ENCODE assay signal across 1 cellular context in the genomic region with DNA sequence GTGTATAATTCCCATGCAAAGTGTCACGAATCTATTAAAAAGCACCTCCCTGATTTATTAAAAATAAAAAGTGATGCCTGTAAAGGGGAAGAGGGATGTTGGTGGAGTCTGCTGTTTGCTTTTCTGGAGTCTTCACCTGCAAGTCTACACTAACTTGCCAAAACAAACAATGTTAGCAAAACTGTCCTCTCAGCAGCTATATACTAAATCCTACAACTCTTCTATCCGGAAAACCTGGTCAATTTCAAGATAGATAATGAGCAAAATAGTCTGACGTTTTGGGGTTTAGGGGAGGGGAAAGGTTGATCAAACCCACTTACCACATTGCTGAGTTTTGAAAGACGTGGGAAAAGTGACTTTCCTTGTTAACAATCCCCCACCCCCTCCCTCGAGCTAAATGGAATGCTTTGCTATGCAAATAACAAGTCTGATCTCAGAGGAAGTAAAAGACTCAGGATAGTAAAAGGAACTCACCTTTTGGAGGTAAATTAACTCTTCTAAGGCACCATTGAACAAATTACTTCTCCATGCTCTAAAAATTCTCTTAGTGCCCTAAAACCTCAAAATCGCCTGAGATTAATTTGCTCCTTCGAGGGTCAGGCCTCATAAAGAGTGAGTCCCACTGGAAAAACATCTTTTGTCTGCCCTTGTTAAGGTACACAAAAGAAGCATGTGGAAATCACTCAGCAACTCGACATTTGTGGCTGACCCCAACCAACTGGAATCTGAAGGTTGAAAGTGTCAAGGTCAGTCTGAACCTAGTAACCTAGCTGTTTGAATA.
A peak's percentile ranks its signal among the peaks of the same experiment; 100 is the strongest.
TF ChIP-seq lines count a peak whose summit lies in the region.

No MANE protein-coding gene starts in this region.

TF ChIP-seq in HepG2, 621 proteins besides CTCF, POLR2A, EP300 and RAD21 (continued from another document and continues in another):
- TF ChIP-seq, protein P1, sequence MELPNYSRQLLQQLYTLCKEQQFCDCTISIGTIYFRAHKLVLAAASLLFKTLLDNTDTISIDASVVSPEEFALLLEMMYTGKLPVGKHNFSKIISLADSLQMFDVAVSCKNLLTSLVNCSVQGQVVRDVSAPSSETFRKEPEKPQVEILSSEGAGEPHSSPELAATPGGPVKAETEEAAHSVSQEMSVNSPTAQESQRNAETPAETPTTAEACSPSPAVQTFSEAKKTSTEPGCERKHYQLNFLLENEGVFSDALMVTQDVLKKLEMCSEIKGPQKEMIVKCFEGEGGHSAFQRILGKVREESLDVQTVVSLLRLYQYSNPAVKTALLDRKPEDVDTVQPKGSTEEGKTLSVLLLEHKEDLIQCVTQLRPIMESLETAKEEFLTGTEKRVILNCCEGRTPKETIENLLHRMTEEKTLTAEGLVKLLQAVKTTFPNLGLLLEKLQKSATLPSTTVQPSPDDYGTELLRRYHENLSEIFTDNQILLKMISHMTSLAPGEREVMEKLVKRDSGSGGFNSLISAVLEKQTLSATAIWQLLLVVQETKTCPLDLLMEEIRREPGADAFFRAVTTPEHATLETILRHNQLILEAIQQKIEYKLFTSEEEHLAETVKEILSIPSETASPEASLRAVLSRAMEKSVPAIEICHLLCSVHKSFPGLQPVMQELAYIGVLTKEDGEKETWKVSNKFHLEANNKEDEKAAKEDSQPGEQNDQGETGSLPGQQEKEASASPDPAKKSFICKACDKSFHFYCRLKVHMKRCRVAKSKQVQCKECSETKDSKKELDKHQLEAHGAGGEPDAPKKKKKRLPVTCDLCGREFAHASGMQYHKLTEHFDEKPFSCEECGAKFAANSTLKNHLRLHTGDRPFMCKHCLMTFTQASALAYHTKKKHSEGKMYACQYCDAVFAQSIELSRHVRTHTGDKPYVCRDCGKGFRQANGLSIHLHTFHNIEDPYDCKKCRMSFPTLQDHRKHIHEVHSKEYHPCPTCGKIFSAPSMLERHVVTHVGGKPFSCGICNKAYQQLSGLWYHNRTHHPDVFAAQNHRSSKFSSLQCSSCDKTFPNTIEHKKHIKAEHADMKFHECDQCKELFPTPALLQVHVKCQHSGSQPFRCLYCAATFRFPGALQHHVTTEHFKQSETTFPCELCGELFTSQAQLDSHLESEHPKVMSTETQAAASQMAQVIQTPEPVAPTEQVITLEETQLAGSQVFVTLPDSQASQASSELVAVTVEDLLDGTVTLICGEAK (IDR thresholded peaks at IDR 0.05) = no peak
- TF ChIP-seq, protein P1 (CRISPR knock-in tag; IDR thresholded peaks at IDR 0.05) = no peak
- no peak for TF ChIP-seq ONECUT2 (CRISPR knock-in tag; IDR thresholded peaks at IDR 0.05)
- TF ChIP-seq PHF8 (CRISPR knock-in tag; IDR thresholded peaks at IDR 0.05) = no peak
- TF ChIP-seq, protein P2, sequence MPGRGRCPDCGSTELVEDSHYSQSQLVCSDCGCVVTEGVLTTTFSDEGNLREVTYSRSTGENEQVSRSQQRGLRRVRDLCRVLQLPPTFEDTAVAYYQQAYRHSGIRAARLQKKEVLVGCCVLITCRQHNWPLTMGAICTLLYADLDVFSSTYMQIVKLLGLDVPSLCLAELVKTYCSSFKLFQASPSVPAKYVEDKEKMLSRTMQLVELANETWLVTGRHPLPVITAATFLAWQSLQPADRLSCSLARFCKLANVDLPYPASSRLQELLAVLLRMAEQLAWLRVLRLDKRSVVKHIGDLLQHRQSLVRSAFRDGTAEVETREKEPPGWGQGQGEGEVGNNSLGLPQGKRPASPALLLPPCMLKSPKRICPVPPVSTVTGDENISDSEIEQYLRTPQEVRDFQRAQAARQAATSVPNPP (CRISPR knock-in tag; IDR thresholded peaks at IDR 0.05) = no peak
- TF ChIP-seq ZNF790 (CRISPR knock-in tag; IDR thresholded peaks at IDR 0.05; ENCODE audit: borderline replicate concordance) = no peak
- no peak for TF ChIP-seq CBX5 (CRISPR knock-in tag; IDR thresholded peaks at IDR 0.05; ENCODE audit: borderline replicate concordance)
- TF ChIP-seq TBX2 (CRISPR knock-in tag; IDR thresholded peaks at IDR 0.05; ENCODE audit: borderline replicate concordance) = peak; percentile 81
- TF ChIP-seq, protein P3, sequence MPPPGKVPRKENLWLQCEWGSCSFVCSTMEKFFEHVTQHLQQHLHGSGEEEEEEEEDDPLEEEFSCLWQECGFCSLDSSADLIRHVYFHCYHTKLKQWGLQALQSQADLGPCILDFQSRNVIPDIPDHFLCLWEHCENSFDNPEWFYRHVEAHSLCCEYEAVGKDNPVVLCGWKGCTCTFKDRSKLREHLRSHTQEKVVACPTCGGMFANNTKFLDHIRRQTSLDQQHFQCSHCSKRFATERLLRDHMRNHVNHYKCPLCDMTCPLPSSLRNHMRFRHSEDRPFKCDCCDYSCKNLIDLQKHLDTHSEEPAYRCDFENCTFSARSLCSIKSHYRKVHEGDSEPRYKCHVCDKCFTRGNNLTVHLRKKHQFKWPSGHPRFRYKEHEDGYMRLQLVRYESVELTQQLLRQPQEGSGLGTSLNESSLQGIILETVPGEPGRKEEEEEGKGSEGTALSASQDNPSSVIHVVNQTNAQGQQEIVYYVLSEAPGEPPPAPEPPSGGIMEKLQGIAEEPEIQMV (CRISPR knock-in tag; IDR thresholded peaks at IDR 0.05; ENCODE audit: low read depth) = no peak
- TF ChIP-seq JUND (CRISPR knock-in tag; IDR thresholded peaks at IDR 0.05) = no peak
- no peak; the same call in 1 of the 2 replicates for TF ChIP-seq ETV5 (CRISPR knock-in tag; IDR thresholded peaks at IDR 0.05; ENCODE audit: borderline replicate concordance)
- TF ChIP-seq, protein P4, sequence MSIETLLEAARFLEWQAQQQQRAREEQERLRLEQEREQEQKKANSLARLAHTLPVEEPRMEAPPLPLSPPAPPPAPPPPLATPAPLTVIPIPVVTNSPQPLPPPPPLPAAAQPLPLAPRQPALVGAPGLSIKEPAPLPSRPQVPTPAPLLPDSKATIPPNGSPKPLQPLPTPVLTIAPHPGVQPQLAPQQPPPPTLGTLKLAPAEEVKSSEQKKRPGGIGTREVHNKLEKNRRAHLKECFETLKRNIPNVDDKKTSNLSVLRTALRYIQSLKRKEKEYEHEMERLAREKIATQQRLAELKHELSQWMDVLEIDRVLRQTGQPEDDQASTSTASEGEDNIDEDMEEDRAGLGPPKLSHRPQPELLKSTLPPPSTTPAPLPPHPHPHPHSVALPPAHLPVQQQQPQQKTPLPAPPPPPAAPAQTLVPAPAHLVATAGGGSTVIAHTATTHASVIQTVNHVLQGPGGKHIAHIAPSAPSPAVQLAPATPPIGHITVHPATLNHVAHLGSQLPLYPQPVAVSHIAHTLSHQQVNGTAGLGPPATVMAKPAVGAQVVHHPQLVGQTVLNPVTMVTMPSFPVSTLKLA (IDR thresholded peaks at IDR 0.05) = no peak
- no peak for TF ChIP-seq ZNF724P (CRISPR knock-in tag; IDR thresholded peaks at IDR 0.05; ENCODE audit: borderline replicate concordance)
- no peak for TF ChIP-seq ZNF207 (IDR thresholded peaks at IDR 0.05; ENCODE audit: borderline replicate concordance)
- TF ChIP-seq, protein P5, sequence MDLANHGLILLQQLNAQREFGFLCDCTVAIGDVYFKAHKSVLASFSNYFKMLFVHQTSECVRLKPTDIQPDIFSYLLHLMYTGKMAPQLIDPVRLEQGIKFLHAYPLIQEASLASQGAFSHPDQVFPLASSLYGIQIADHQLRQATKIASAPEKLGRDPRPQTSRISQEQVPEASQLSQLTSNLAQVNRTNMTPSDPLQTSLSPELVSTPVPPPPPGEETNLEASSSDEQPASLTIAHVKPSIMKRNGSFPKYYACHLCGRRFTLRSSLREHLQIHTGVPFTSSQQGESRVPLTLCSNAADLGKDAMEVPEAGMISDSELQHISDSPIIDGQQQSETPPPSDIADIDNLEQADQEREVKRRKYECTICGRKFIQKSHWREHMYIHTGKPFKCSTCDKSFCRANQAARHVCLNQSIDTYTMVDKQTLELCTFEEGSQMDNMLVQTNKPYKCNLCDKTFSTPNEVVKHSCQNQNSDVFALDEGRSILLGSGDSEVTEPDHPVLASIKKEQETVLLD (CRISPR knock-in tag; IDR thresholded peaks at IDR 0.05; ENCODE audit: low read depth) = no peak
- TF ChIP-seq ZNF563 (CRISPR knock-in tag; IDR thresholded peaks at IDR 0.05) = no peak
- TF ChIP-seq RCOR2 (CRISPR knock-in tag; IDR thresholded peaks at IDR 0.05) = no peak
- no peak for TF ChIP-seq KDM3A (CRISPR knock-in tag; IDR thresholded peaks at IDR 0.05; ENCODE audit: low read depth)
- peak; percentile 96 for TF ChIP-seq NR2F6 (IDR thresholded peaks at IDR 0.05)
- peak; percentile 96 for TF ChIP-seq NR2F6 (CRISPR knock-in tag; IDR thresholded peaks at IDR 0.05)
- no peak for TF ChIP-seq RFXAP (CRISPR knock-in tag; IDR thresholded peaks at IDR 0.05; ENCODE audit: borderline replicate concordance)
- no peak for TF ChIP-seq ZNF235 (CRISPR knock-in tag; IDR thresholded peaks at IDR 0.05; ENCODE audit: borderline replicate concordance)
- TF ChIP-seq, protein P6, sequence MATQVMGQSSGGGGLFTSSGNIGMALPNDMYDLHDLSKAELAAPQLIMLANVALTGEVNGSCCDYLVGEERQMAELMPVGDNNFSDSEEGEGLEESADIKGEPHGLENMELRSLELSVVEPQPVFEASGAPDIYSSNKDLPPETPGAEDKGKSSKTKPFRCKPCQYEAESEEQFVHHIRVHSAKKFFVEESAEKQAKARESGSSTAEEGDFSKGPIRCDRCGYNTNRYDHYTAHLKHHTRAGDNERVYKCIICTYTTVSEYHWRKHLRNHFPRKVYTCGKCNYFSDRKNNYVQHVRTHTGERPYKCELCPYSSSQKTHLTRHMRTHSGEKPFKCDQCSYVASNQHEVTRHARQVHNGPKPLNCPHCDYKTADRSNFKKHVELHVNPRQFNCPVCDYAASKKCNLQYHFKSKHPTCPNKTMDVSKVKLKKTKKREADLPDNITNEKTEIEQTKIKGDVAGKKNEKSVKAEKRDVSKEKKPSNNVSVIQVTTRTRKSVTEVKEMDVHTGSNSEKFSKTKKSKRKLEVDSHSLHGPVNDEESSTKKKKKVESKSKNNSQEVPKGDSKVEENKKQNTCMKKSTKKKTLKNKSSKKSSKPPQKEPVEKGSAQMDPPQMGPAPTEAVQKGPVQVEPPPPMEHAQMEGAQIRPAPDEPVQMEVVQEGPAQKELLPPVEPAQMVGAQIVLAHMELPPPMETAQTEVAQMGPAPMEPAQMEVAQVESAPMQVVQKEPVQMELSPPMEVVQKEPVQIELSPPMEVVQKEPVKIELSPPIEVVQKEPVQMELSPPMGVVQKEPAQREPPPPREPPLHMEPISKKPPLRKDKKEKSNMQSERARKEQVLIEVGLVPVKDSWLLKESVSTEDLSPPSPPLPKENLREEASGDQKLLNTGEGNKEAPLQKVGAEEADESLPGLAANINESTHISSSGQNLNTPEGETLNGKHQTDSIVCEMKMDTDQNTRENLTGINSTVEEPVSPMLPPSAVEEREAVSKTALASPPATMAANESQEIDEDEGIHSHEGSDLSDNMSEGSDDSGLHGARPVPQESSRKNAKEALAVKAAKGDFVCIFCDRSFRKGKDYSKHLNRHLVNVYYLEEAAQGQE (IDR thresholded peaks at IDR 0.05; ENCODE audit: borderline replicate concordance in 1 of 2, low read depth in 1 of 2, low read length in 2 of 2) = peak in 1 of 2 experiments; percentile 23; a peak in 1 of 4 replicates
- no peak for TF ChIP-seq SIX4 (CRISPR knock-in tag; IDR thresholded peaks at IDR 0.05)
- TF ChIP-seq ZNF570 (CRISPR knock-in tag; IDR thresholded peaks at IDR 0.05; ENCODE audit: borderline replicate concordance) = no peak
- no peak for TF ChIP-seq ZNF430 (CRISPR knock-in tag; IDR thresholded peaks at IDR 0.05)
- peak; percentile 90 for TF ChIP-seq ASH2L (IDR thresholded peaks at IDR 0.05; ENCODE audit: insufficient read length, low read depth, low read length)
- TF ChIP-seq, protein P7, sequence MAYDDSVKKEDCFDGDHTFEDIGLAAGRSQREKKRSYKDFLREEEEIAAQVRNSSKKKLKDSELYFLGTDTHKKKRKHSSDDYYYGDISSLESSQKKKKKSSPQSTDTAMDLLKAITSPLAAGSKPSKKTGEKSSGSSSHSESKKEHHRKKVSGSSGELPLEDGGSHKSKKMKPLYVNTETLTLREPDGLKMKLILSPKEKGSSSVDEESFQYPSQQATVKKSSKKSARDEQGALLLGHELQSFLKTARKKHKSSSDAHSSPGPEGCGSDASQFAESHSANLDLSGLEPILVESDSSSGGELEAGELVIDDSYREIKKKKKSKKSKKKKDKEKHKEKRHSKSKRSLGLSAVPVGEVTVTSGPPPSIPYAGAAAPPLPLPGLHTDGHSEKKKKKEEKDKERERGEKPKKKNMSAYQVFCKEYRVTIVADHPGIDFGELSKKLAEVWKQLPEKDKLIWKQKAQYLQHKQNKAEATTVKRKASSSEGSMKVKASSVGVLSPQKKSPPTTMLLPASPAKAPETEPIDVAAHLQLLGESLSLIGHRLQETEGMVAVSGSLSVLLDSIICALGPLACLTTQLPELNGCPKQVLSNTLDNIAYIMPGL (CRISPR knock-in tag; IDR thresholded peaks at IDR 0.05; ENCODE audit: borderline replicate concordance in 1 of 2, low read depth in 1 of 2) = no peak
- no peak for TF ChIP-seq ZSCAN22 (CRISPR knock-in tag; IDR thresholded peaks at IDR 0.05)
- TF ChIP-seq SNRNP70 (IDR thresholded peaks at IDR 0.05; ENCODE audit: low read depth, low read length) = no peak
- TF ChIP-seq, protein P8, sequence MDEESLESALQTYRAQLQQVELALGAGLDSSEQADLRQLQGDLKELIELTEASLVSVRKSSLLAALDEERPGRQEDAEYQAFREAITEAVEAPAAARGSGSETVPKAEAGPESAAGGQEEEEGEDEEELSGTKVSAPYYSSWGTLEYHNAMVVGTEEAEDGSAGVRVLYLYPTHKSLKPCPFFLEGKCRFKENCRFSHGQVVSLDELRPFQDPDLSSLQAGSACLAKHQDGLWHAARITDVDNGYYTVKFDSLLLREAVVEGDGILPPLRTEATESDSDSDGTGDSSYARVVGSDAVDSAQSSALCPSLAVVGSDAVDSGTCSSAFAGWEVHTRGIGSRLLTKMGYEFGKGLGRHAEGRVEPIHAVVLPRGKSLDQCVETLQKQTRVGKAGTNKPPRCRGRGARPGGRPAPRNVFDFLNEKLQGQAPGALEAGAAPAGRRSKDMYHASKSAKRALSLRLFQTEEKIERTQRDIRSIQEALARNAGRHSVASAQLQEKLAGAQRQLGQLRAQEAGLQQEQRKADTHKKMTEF (CRISPR knock-in tag; IDR thresholded peaks at IDR 0.05) = peak; percentile 56; the same call in 1 of the 2 replicates
- no peak for TF ChIP-seq HIVEP1 (CRISPR knock-in tag; IDR thresholded peaks at IDR 0.05)
- no peak for TF ChIP-seq RBFOX2 (IDR thresholded peaks at IDR 0.05; ENCODE audit: low read depth, low read length)
